26 cellular contexts compared by ENCODE assay signal in the genomic region with DNA sequence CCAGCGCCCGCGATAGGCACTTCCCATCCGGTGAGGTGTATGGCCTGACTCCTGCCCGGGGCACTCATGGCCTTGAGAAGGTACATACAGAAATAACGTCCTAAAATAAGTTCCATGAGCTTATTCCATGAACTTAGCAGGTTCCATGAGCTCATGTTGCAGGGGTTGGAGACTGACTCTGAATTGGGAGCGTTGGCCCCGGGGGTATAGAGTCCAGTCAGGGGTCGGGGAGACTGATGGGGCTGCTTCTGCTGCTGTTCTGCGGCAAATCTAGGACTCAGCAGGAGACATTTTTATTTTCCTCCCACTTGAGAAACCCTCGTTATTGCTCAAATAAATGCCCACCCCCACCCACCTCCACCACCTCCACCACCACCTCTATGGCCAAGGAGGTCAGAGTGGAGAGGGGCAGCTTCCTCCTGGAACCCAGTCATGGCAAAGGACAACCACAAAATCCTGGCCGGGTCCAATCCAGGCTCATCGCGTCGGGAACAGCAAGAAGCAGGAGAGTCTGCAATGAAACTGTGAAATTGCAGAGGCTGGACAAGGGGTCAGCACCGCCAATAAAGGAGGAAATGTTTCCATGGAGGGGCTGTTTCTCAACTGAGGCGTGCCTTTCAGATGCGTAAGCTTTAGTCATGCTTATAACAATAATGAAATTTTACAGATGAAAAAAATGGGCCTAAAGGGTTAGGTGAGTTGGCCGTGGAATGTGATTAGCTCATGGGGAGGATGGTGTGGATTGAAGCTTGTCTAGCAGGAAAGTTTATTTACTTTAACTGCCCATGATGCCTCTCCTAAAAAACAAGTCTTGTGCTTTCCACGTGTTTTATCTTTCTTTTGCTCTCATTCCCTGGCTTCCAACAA.
A peak's percentile ranks its signal among the peaks of the same experiment; 100 is the strongest.
DNase-seq lines count a peak whose midpoint lies in the region; ATAC-seq and TF ChIP-seq lines count a peak whose summit lies in the region.
"Had no signal": no experiment of that assay in that cellular context is flagged by ENCODE, and none has a peak within 500 bp of the region (broad histone marks: within the 10 kb centered on the region; RNA-seq: fewer than 3 reads in every experiment).

No MANE protein-coding gene starts in this region.

- TF ChIP-seq CTCF in astrocyte of the spinal cord (IDR thresholded peaks at IDR 0.05; ENCODE audit: low read depth, low read length) (no peak), lower lobe of right lung (IDR thresholded peaks at IDR 0.05) (no peak)

- H3K9me3 ChIP-seq in GM23248 (ENCODE audit: low read depth) (no peaks in the 10 kb centered on the region), lower lobe of right lung (no peaks in the 10 kb centered on the region)
- no peaks in the 10 kb centered on the region for H3K9me3 ChIP-seq in naive thymus-derived CD4-positive, alpha-beta T cell (ENCODE audit: control insufficient read depth in 2 of 3, low read length in 3 of 3)
- H3K9me3 ChIP-seq: prostate gland, transverse colon had no signal

- H3K4me3 ChIP-seq in astrocyte of the spinal cord (ENCODE audit: low read depth, low read length) (no peak overlapping the region), GM23248 (no peak overlapping the region), lower lobe of right lung (no peak overlapping the region)
- H3K4me3 ChIP-seq in naive thymus-derived CD4-positive, alpha-beta T cell (ENCODE audit: low read length) = no peak overlapping the region
- H3K4me3 ChIP-seq: prostate gland, SK-N-MC, smooth muscle cell, transverse colon had no signal

- no peaks in the 10 kb centered on the region for H3F3A ChIP-seq in GM23248 (ENCODE audit: insufficient read depth)

- POLR2A ChIA-PET in naive thymus-derived CD4-positive, alpha-beta T cell (lab: Charles Lee) = interaction anchor here (2.2 kb wide), 1 partner anchor 14 kb away, joined by 7 read pairs; no protein-coding TSS in a partner anchor

- H3K79me2 ChIP-seq in GM23248 (ENCODE audit: insufficient read depth) = no peaks in the 10 kb centered on the region

- no peak overlapping the region for H3K27ac ChIP-seq in GM23248
- H3K27ac ChIP-seq in lower lobe of right lung = no peak overlapping the region
- no peak overlapping the region for H3K27ac ChIP-seq in naive thymus-derived CD4-positive, alpha-beta T cell (ENCODE audit: low read depth, low read length)
- H3K27ac ChIP-seq: prostate gland, SK-N-MC, transverse colon had no signal

- peaks cover 0 to 15% (median 4%) of the 10 kb centered on the region in 5 donors for H3K27me3 Mint-ChIP-seq in naive thymus-derived CD4-positive, alpha-beta T cell

- intact Hi-C loops in lower lobe of right lung (cut with DNase I) = no loop called here
- intact Hi-C loops in naive thymus-derived CD4-positive, alpha-beta T cell (cut with micrococcal nuclease) = no loop called here

- no peak overlapping the region for H3K9ac ChIP-seq in GM23248

- peaks cover 4 to 16% (median 9%) of the 10 kb centered on the region in 7 donors for H3K4me1 Mint-ChIP-seq in naive thymus-derived CD4-positive, alpha-beta T cell

- H2AFZ ChIP-seq in GM23248 = no peak overlapping the region

- no peaks in the 10 kb centered on the region for H3K9me2 ChIP-seq in GM23248 (ENCODE audit: insufficient read depth)

- in situ Hi-C loops in astrocyte of the spinal cord (cut with HindIII; ENCODE audit: low sequenced_read_pairs) (no loop called here), GM23248 (cut with MboI) (no loop called here)

- peaks cover 0 to 2% (median 0%) of the 10 kb centered on the region in 11 donors for H3K9me3 Mint-ChIP-seq in naive thymus-derived CD4-positive, alpha-beta T cell
- H3K9me3 Mint-ChIP-seq: activated naive CD4-positive, alpha-beta T cell treated with anti-CD3 and anti-CD28 coated beads for 36 hours; activated T-cell treated with anti-CD3 and anti-CD28 coated beads, Interleukin-2, amount 50 U/mL, for 4 hours; T-helper 2 cell treated with Interferon-gamma antibody and Interleukin-4, amounts not matched to agents 5 μg/mL and 100 μg/mL, for 36 hours had no signal

- ATAC-seq in lower lobe of right lung = no peak
- no peak for ATAC-seq in naive thymus-derived CD4-positive, alpha-beta T cell
- ATAC-seq: activated CD4-positive, CD25-positive, alpha-beta regulatory T cell treated with anti-CD3 and anti-CD28 coated beads, Interleukin-2, amount 50 U/mL, for 24 hours; activated T-cell treated with anti-CD3 and anti-CD28 coated beads, Interleukin-2, amount 50 U/mL, for 4 hours; left colon; stimulated activated naive CD8-positive, alpha-beta T cell treated with anti-CD3 and anti-CD28 coated beads, Interleukin-15, Interleukin-2, amounts not matched to agents 100 U/mL and 50 U/mL, for 24 hours had no signal

- no peak overlapping the region for H3K4me2 ChIP-seq in GM23248 (ENCODE audit: unreplicated experiment)
- H3K4me2 ChIP-seq: smooth muscle cell had no signal

- WGBS in GM23248 (ENCODE audit: low coverage in 1 of 2, low lambda C conversion rate in 2 of 2, missing lambda C conversion rate in 2 of 2), 2 experiments = 59 to 66% methylated on average over 19 to 20 of the region's 20 CpGs

- H3K27me3 ChIP-seq in GM23248 (replicated peaks; ENCODE audit: insufficient read depth) = no peaks in the 10 kb centered on the region
- H3K27me3 ChIP-seq in lower lobe of right lung (ENCODE audit: low read depth) = no peaks in the 10 kb centered on the region
- no peaks in the 10 kb centered on the region for H3K27me3 ChIP-seq in naive thymus-derived CD4-positive, alpha-beta T cell (ENCODE audit: control insufficient read depth in 2 of 2, insufficient read depth in 2 of 2, low read length in 2 of 2)
- H3K27me3 ChIP-seq: transverse colon had no signal

- CTCF ChIA-PET in naive thymus-derived CD4-positive, alpha-beta T cell (lab: Charles Lee) = interaction anchor here (0.6 kb wide), 1 partner anchor 15 kb away, joined by 3 read pairs; no protein-coding TSS in a partner anchor

- peak; percentile 10 for DNase-seq in NCI-H226
- peak; percentile 85 for DNase-seq in astrocyte of the spinal cord (ENCODE audit: low read depth, low spot score)
- peak; percentile 31 for DNase-seq in iris pigment epithelial cell (ENCODE audit: low read depth)
- peak; percentile 24 for DNase-seq in smooth muscle cell of the brain vasculature (ENCODE audit: low read depth, low spot score)
- DNase-seq in GM23248 = no peak
- no peak for DNase-seq in lower lobe of right lung
- DNase-seq in naive thymus-derived CD4-positive, alpha-beta T cell = no peak
- DNase-seq: activated CD8-positive, alpha-beta memory T cell treated with anti-CD3 and anti-CD28 coated beads for 24 hours; activated naive CD4-positive, alpha-beta T cell treated with anti-CD3 and anti-CD28 coated beads for 36 hours; activated T-cell treated with anti-CD3 and anti-CD28 coated beads, Interleukin-2, amount 50 U/mL, for 4 hours; AML-193; amygdala; CD8-positive, alpha-beta memory T cell; DMS79; KG1; left colon; NCI-H187 treated with DMSO at 0.1 percent for 48 hours; NCI-H345; stimulated activated CD4-positive, alpha-beta T cell treated with anti-CD3 and anti-CD28 coated beads, Interleukin-4, amount 100 ng/mL, for 1 hour; stimulated activated naive CD8-positive, alpha-beta T cell treated with anti-CD3 and anti-CD28 coated beads, Interleukin-15, Interleukin-2, amounts not matched to agents 100 U/mL and 50 U/mL, for 24 hours; transverse colon had no signal

- no peaks in the 10 kb centered on the region for H4K20me1 ChIP-seq in GM23248 (ENCODE audit: insufficient read depth)

- H3K4me3 Mint-ChIP-seq in naive thymus-derived CD4-positive, alpha-beta T cell = no peak overlapping the region
- H3K4me3 Mint-ChIP-seq: activated naive CD4-positive, alpha-beta T cell treated with anti-CD3 and anti-CD28 coated beads for 36 hours; activated T-cell treated with anti-CD3 and anti-CD28 coated beads, Interleukin-2, amount 50 U/mL, for 4 hours; CD8-positive, alpha-beta memory T cell; T-helper 2 cell treated with Interferon-gamma antibody and Interleukin-4, amounts not matched to agents 5 μg/mL and 100 μg/mL, for 36 hours had no signal

- H3K36me3 ChIP-seq in GM23248 (ENCODE audit: low read depth) (no peaks in the 10 kb centered on the region), lower lobe of right lung (no peaks in the 10 kb centered on the region)
- no peaks in the 10 kb centered on the region for H3K36me3 ChIP-seq in naive thymus-derived CD4-positive, alpha-beta T cell (ENCODE audit: control insufficient read depth in 2 of 3, insufficient read depth in 3 of 3, low read length in 3 of 3)
- H3K36me3 ChIP-seq: prostate gland, transverse colon had no signal

- H3K4me1 ChIP-seq in GM23248 (ENCODE audit: insufficient read depth) (no peaks in the 10 kb centered on the region), lower lobe of right lung (no peaks in the 10 kb centered on the region)
- H3K4me1 ChIP-seq in naive thymus-derived CD4-positive, alpha-beta T cell (ENCODE audit: control insufficient read depth in 2 of 2, insufficient read depth in 2 of 2, low read length in 2 of 2) = peaks cover 5% of the 10 kb centered on the region in 2 donors
- H3K4me1 ChIP-seq: prostate gland, transverse colon had no signal

- H3K36me3 Mint-ChIP-seq in naive thymus-derived CD4-positive, alpha-beta T cell = peaks cover 0 to 4% (median 0%) of the 10 kb centered on the region in 5 donors

- H3K27ac Mint-ChIP-seq in naive thymus-derived CD4-positive, alpha-beta T cell = no peak overlapping the region
- H3K27ac Mint-ChIP-seq: activated naive CD4-positive, alpha-beta T cell treated with anti-CD3 and anti-CD28 coated beads for 36 hours; T-helper 2 cell treated with Interferon-gamma antibody and Interleukin-4, amounts not matched to agents 5 μg/mL and 100 μg/mL, for 36 hours had no signal

Comparison
In these comparisons a context has a peak if more than half of its experiments do, and no peak if none do; other contexts are left out.
1. DNase-seq: peak in NCI-H226 (single experiment), astrocyte of the spinal cord (single experiment), iris pigment epithelial cell (single experiment) and smooth muscle cell of the brain vasculature (single experiment); none in GM23248 (single experiment), lower lobe of right lung (single experiment) and naive thymus-derived CD4-positive, alpha-beta T cell (0 of 9).